In genomic region chr6:17225767-17226166, GRCh38 we compare ENCODE assay signal across 17 cellular contexts. TPM values are rescaled to one million over a fixed set of nuclear protein-coding genes. Genes with fewer than 3 reads are reported as not detected.
DNase-seq lines count a peak whose midpoint lies in the region; ATAC-seq and TF ChIP-seq lines count a peak whose summit lies in the region.
"Had no signal": no experiment of that assay in that cellular context is flagged by ENCODE, and none has a peak within 500 bp of the region (broad histone marks: within the 10 kb centered on the region; RNA-seq: fewer than 3 reads in every experiment).

No MANE protein-coding gene starts in this region.

- no peaks in the 10 kb centered on the region for H3K36me3 Mint-ChIP-seq in neural progenitor cell
- H3K36me3 Mint-ChIP-seq: CD8-positive, alpha-beta memory T cell; IgD-negative memory B cell had no signal

- in situ Hi-C loops in G401 (cut with HindIII; ENCODE audit: low sequenced_read_pairs): no loop called here

- WGBS in right cardiac atrium: 43% methylated on average over 1 of the region's 1 CpG

- no peaks in the 10 kb centered on the region for H4K20me1 ChIP-seq in neural progenitor cell (ENCODE audit: low read depth)

- H3K27ac Mint-ChIP-seq in neural progenitor cell: no peak overlapping the region
- H3K27ac Mint-ChIP-seq: CD8-positive, alpha-beta memory T cell; IgD-negative memory B cell had no signal

- DNase-seq in G401 (ENCODE audit: low spot score) (peak; percentile 12), NCI-H446 treated with DMSO at 0.1 percent for 48 hours (lab: John Stamatoyannopoulos, UW) (peak; percentile 83), right cardiac atrium (no peak), neural progenitor cell (ENCODE audit: low spot score) (no peak), SKM-1 treated with dmso at 0.1 percent for 144 hours (lab: John Stamatoyannopoulos, UW; ENCODE audit: unreplicated experiment) (no peak), pons (ENCODE audit: low spot score) (no peak)
- DNase-seq: CD8-positive, alpha-beta memory T cell; DMS79 treated with DMSO at 0.1 percent for 48 hours; HCEC 1CT; Karpas-422; MM.1S; NCI-H1092; NCI-H146; NCI-H510A treated with DMSO at 0.1 percent for 48 hours had no signal

- H3K4me1 ChIP-seq in right cardiac atrium (ENCODE audit: control insufficient read depth, insufficient read depth, low read length) (no peaks in the 10 kb centered on the region), neural progenitor cell (peaks cover 11% of the 10 kb centered on the region)

- no peak overlapping the region for H3K9ac ChIP-seq in neural progenitor cell

- H3K27me3 Mint-ChIP-seq in neural progenitor cell (ENCODE audit: insufficient read depth, low read depth): peaks cover 6% of the 10 kb centered on the region

- H3K36me3 ChIP-seq in neural progenitor cell: no peaks in the 10 kb centered on the region

- H3K79me2 ChIP-seq in neural progenitor cell (ENCODE audit: low read depth): no peaks in the 10 kb centered on the region

- H3K27me3 ChIP-seq in right cardiac atrium (ENCODE audit: control insufficient read depth, insufficient read depth) (no peaks in the 10 kb centered on the region), neural progenitor cell (no peaks in the 10 kb centered on the region)

- H3K27ac ChIP-seq in right cardiac atrium (ENCODE audit: low read length) (peak overlapping the region; percentile 43), neural progenitor cell (no peak overlapping the region)

- H3K4me2 ChIP-seq in neural progenitor cell: no peak overlapping the region

- no peak for TF ChIP-seq CTCF in neural progenitor cell (IDR thresholded peaks at IDR 0.05)

- no peak overlapping the region for H3K4me3 ChIP-seq in right cardiac atrium (ENCODE audit: low read length)
- H3K4me3 ChIP-seq in neural progenitor cell: no peak overlapping the region

- peak overlapping the region; percentile 27 for H2AFZ ChIP-seq in neural progenitor cell (replicated peaks)

- H3F3A ChIP-seq in neural progenitor cell (ENCODE audit: low read depth): no peaks in the 10 kb centered on the region

- peaks cover 5% of the 10 kb centered on the region for H3K9me3 Mint-ChIP-seq in neural progenitor cell

- H3K9me3 ChIP-seq in right cardiac atrium (ENCODE audit: control insufficient read depth, low read length) (no peaks in the 10 kb centered on the region), neural progenitor cell (ENCODE audit: low read depth) (no peaks in the 10 kb centered on the region)

- intact Hi-C loops in right cardiac atrium (cut with DNase I): loop anchor here in 1 of 4 donors (5.0 kb wide), 1 partner anchor 47 kb away; no protein-coding TSS in a partner anchor

- ATAC-seq in right cardiac atrium (peak in 1 of 2 donors; percentile 47), GM18867 (IDR thresholded peaks at IDR 0.05; ENCODE audit: unreplicated experiment) (no peak), HG03565 (IDR thresholded peaks at IDR 0.05; ENCODE audit: unreplicated experiment) (no peak)

- peaks cover 19% of the 10 kb centered on the region for H3K4me1 Mint-ChIP-seq in neural progenitor cell
- H3K4me1 Mint-ChIP-seq: CD8-positive, alpha-beta memory T cell; IgD-negative memory B cell had no signal

- no peak overlapping the region for H3K4me3 Mint-ChIP-seq in neural progenitor cell
- H3K4me3 Mint-ChIP-seq: CD8-positive, alpha-beta memory T cell; IgD-negative memory B cell had no signal

RNA-seq across cellular contexts. Expression of gene RBM24, which starts 55.4 kb away (rescaled TPM):
- 1.8 and 2.7 TPM in 2 replicates for total RNA-seq in G401 (2014; rRNA removed; shearing (Covaris generic))
- total RNA-seq in right cardiac atrium: 100 to 1,000 TPM; 162 to 196 (median 178) TPM
- 177 TPM for polyA plus RNA-seq in right cardiac atrium
- total RNA-seq in neural progenitor cell (ENCODE audit: low replicate concordance): 17.3 and 27.6 TPM in 2 replicates
- total RNA-seq: CD8-positive, alpha-beta memory T cell had no signal
- polyA plus RNA-seq: IgD-negative memory B cell had no signal

Comparison
In these comparisons a context has a peak if more than half of its experiments do, and no peak if none do; other contexts are left out.
1. DNase-seq: peak in G401 (single experiment) and NCI-H446 treated with DMSO at 0.1 percent for 48 hours (single experiment); none in right cardiac atrium (0 of 3), neural progenitor cell (single experiment), SKM-1 treated with dmso at 0.1 percent for 144 hours (single experiment) and pons (single experiment).